Comparison of ENCODE assay signal across 1 cellular context in genomic region chr17:77544347-77544746, GRCh38.
TF ChIP-seq lines count a peak whose summit lies in the region.

No MANE protein-coding gene starts in this region.

TF ChIP-seq in K562, 482 proteins besides CTCF, POLR2A, EP300 and RAD21 (continued from another document):
- TF ChIP-seq, protein P1, sequence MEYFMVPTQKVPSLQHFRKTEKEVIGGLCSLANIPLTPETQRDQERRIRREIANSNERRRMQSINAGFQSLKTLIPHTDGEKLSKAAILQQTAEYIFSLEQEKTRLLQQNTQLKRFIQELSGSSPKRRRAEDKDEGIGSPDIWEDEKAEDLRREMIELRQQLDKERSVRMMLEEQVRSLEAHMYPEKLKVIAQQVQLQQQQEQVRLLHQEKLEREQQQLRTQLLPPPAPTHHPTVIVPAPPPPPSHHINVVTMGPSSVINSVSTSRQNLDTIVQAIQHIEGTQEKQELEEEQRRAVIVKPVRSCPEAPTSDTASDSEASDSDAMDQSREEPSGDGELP (CRISPR knock-in tag; IDR thresholded peaks at IDR 0.05; ENCODE audit: borderline replicate concordance) = no peak
- TF ChIP-seq ARID1B (IDR thresholded peaks at IDR 0.05) = no peak
